ENCODE assay signal across 8 cellular contexts in the genomic region with DNA sequence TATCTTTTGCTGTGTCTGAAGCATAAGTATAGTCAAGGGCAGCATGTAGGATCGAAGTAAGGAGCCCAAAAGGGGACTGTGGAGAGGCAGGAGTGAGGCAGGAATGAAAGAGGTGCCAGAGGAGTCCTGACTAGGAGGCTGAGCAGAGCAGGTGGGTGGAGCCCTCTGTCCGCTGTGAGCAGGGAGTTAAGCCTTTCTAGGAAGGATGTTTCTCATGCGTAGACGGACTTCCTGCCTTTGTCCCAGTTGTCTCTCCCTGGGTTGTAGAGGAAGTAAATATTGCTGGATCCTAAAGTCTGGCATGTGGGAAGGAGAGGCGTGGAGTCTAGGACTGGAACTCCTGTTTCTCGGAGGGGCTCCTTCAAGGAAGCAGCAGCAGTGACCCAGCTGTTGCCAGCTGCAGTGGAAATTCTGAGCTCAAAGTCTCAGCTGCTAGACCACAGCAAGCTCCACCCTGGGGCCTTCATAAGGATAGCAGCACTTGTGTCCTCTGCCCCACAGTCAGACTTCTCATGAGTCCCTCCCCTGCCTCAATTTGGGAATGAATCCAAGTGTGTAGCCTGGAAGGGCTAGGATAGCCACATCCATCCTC. TPM values are rescaled to one million over a fixed set of nuclear protein-coding genes. Genes with fewer than 3 reads are reported as not detected.
A peak's percentile ranks its signal among the peaks of the same experiment; 100 is the strongest.
DNase-seq lines count a peak whose midpoint lies in the region; ATAC-seq and TF ChIP-seq lines count a peak whose summit lies in the region.

No MANE protein-coding gene starts in this region.

- H3K36me3 Mint-ChIP-seq in HFFc6 (ENCODE audit: low read depth) (peaks cover 44% of the 10 kb centered on the region), T-helper 17 cell (ENCODE audit: low read depth) (peaks cover 3% of the 10 kb centered on the region)

- DNase-seq in DMS53 (lab: John Stamatoyannopoulos, UW) (peak; percentile 70), HFFc6 (peak; percentile 40), T-helper 17 cell (no peak), lung microvascular endothelial cell (ENCODE audit: low read depth in 2 of 2) (peak; percentile 94 to 99), stromal cell of bone marrow (ENCODE audit: low read depth) (peak; percentile 79), NCI-H2081 (lab: John Stamatoyannopoulos, UW) (no peak), RKO (ENCODE audit: low spot score) (no peak)

- H3K27me3 ChIP-seq in duodenal mucosa (ENCODE audit: control insufficient read depth in 1 of 2, insufficient read depth in 2 of 2, low read length in 2 of 2) = no peaks in the 10 kb centered on the region

- H3K9me3 ChIP-seq in T-helper 17 cell (ENCODE audit: control insufficient read depth, low read length, poor library complexity, severe bottlenecking) (no peaks in the 10 kb centered on the region), duodenal mucosa (ENCODE audit: control insufficient read depth in 1 of 2, low read length in 2 of 2) (no peaks in the 10 kb centered on the region)

- peak; percentile 62 for ATAC-seq in T-helper 17 cell

- peak overlapping the region; percentile 24 to 48 for H3K9ac ChIP-seq in duodenal mucosa (ENCODE audit: low read depth in 1 of 2, low read length in 2 of 2)

- H3K27ac ChIP-seq in duodenal mucosa (ENCODE audit: low read depth, low read length) = peak overlapping the region; percentile 63

- H3K27ac Mint-ChIP-seq in HFFc6 (peak overlapping the region; percentile 68), T-helper 17 cell (peak overlapping the region; percentile 59)

- H3K4me1 Mint-ChIP-seq in HFFc6 (ENCODE audit: low read depth) = peaks cover 34% of the 10 kb centered on the region
- H3K4me1 Mint-ChIP-seq in T-helper 17 cell = peaks cover 21% of the 10 kb centered on the region

- H3K27me3 Mint-ChIP-seq in HFFc6 (ENCODE audit: insufficient read depth) = no peaks in the 10 kb centered on the region; the same call in 1 of the 2 replicates
- no peaks in the 10 kb centered on the region for H3K27me3 Mint-ChIP-seq in T-helper 17 cell

- H3K4me3 Mint-ChIP-seq in HFFc6 = no peak overlapping the region
- H3K4me3 Mint-ChIP-seq in T-helper 17 cell = peak overlapping the region; percentile 66

- H3K36me3 ChIP-seq in duodenal mucosa (ENCODE audit: control insufficient read depth in 1 of 2, insufficient read depth in 2 of 2, low read length in 2 of 2) = peaks cover 0 to 4% of the 10 kb centered on the region in 2 donors

- H3K4me3 ChIP-seq in duodenal mucosa (ENCODE audit: low read depth in 1 of 2, low read length in 2 of 2) = peak overlapping the region; percentile 27 to 37

- peaks cover 17 to 23% of the 10 kb centered on the region in 2 donors for H3K4me1 ChIP-seq in duodenal mucosa (ENCODE audit: control insufficient read depth in 1 of 2, insufficient read depth in 2 of 2, low read length in 2 of 2)

- H3K9me3 Mint-ChIP-seq in HFFc6 = no peaks in the 10 kb centered on the region

- TF ChIP-seq CTCF in HFFc6 (IDR thresholded peaks at IDR 0.05) = no peak

RNA-seq across cellular contexts. Expression of a gene that starts 44.0 kb away (rescaled TPM):
- 10 to 100 TPM; 77.0 to 83.2 (median 81.7) TPM for total RNA-seq in HFFc6 (2021; fragmentation: NEBNext Ultra II Directional; extraction: Animal tissue kit (Norgen Biotek cat#: 25700))
- total RNA-seq in T-helper 17 cell (1 to 10 TPM; 2.1 to 3.0 TPM), lung microvascular endothelial cell (26.2 and 33.1 TPM in 2 replicates)

Comparison
In these comparisons a context has a peak if more than half of its experiments do, and no peak if none do; other contexts are left out.
1. DNase-seq: peak in DMS53 (single experiment), HFFc6 (single experiment), lung microvascular endothelial cell (2 of 2) and stromal cell of bone marrow (single experiment); none in T-helper 17 cell (0 of 3), NCI-H2081 (0 of 2) and RKO (single experiment).